Comparison of ENCODE assay signal across 20 cellular contexts in the genomic region with DNA sequence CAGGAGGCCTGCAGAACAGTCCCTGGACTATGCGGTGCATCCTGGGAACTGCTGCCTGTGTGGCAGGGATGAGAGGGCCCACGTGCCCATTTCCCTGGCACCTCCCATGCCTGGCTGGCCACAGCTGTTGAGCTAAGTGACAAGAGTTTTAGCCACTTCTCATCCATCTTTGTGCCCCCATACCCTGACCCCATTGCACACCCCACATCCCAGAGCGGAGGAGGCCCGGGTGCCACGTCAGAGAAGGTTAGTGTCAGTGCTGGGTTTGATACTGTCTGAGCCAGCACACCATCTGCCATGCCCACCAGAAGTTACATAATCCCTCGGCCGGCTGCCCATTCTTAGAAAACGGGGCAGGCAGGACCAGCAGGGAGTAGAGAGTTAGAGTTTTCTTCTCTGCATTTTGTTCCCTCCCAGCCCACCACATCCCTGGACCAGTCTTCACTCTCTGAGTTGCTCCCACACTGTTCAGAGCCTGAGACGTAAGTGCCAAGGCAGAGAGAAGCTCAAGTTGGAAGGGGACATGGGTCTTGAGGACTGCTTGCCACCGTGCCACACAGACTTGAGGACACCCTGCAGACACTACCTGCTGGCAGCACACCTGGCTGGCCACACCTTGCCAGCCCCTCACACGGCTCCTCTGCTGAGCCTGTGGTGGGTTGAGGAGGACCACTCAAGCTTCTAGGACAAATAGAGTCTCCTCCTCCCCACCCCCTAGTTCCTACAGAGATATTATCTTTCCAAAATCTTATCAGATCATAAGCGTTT. TPM values are rescaled to one million over a fixed set of nuclear protein-coding genes. Genes with fewer than 3 reads are reported as not detected.
A peak's percentile ranks its signal among the peaks of the same experiment; 100 is the strongest.
DNase-seq lines count a peak whose midpoint lies in the region; ATAC-seq and TF ChIP-seq lines count a peak whose summit lies in the region.
"Had no signal": no experiment of that assay in that cellular context is flagged by ENCODE, and none has a peak within 500 bp of the region (broad histone marks: within the 10 kb centered on the region; RNA-seq: fewer than 3 reads in every experiment).

No MANE protein-coding gene starts in this region.

- ATAC-seq in heart right ventricle, result no peak
- ATAC-seq in upper lobe of right lung, result no peak
- no peak for ATAC-seq in GM18502 (IDR thresholded peaks at IDR 0.05; ENCODE audit: poor library complexity, unreplicated experiment)
- ATAC-seq in HG02970 (IDR thresholded peaks at IDR 0.05; ENCODE audit: low FRiP score, unreplicated experiment), result no peak
- ATAC-seq: A549 had no signal

- H3K4me3 Mint-ChIP-seq in chondrocyte (ENCODE audit: unreplicated experiment), result no peak overlapping the region
- H3K4me3 Mint-ChIP-seq: activated naive CD4-positive, alpha-beta T cell treated with anti-CD3 and anti-CD28 coated beads for 36 hours had no signal

- H3K9me3 ChIP-seq in cardiac muscle cell (ENCODE audit: low read depth), result no peaks in the 10 kb centered on the region
- H3K9me3 ChIP-seq in heart right ventricle, result no peaks in the 10 kb centered on the region
- no peaks in the 10 kb centered on the region for H3K9me3 ChIP-seq in upper lobe of right lung
- H3K9me3 ChIP-seq: A549; BLaER1 treated with 17β-estradiol and CSF1 and Interleukin-3, amounts not matched to agents 10 nM and 100 nM; prostate gland; tibial nerve had no signal

- no peaks in the 10 kb centered on the region for H3K27me3 Mint-ChIP-seq in chondrocyte (ENCODE audit: low read depth)

- no peaks in the 10 kb centered on the region for H3K36me3 Mint-ChIP-seq in chondrocyte (ENCODE audit: low read depth)

- H3K27ac ChIP-seq in cardiac muscle cell, result peak overlapping the region; percentile 25
- H3K27ac ChIP-seq in heart right ventricle, result no peak overlapping the region
- H3K27ac ChIP-seq in upper lobe of right lung, result no peak overlapping the region
- H3K27ac ChIP-seq: A549; BLaER1 treated with 17β-estradiol and CSF1 and Interleukin-3, amounts not matched to agents 10 nM and 100 nM; epithelial cell of prostate; prostate gland; RWPE1; tibial nerve had no signal

- no peaks in the 10 kb centered on the region for H3K9me3 Mint-ChIP-seq in chondrocyte (ENCODE audit: low read depth)
- H3K9me3 Mint-ChIP-seq: activated naive CD4-positive, alpha-beta T cell treated with anti-CD3 and anti-CD28 coated beads for 36 hours had no signal

- DNase-seq in cardiac muscle cell (ENCODE audit: low read depth in 1 of 2, low spot score in 1 of 2), result no peak
- no peak for DNase-seq in heart right ventricle
- DNase-seq in chondrocyte (ENCODE audit: low spot score), result peak; percentile 60
- peak; percentile 67 for DNase-seq in occipital lobe (lab: John Stamatoyannopoulos, UW)
- DNase-seq in upper lobe of right lung, result peak; percentile 53
- no peak for DNase-seq in DMS53 (lab: John Stamatoyannopoulos, UW)
- DNase-seq: activated CD4-positive, alpha-beta T cell treated with anti-CD3 and anti-CD28 coated beads, Interleukin-2, amount 50 U/mL, for 48 hours; activated naive CD4-positive, alpha-beta T cell treated with anti-CD3 and anti-CD28 coated beads for 36 hours; dermis blood vessel endothelial cell; Karpas-422; NK-92 treated with Interleukin-12 subunit alpha and Interleukin-12 subunit beta, amount 100 ng/mL, for 24 hours; stimulated activated CD4-positive, alpha-beta T cell treated with anti-CD3 and anti-CD28 coated beads, Interleukin-12 subunit alpha, Interleukin-12 subunit beta, amount 100 ng/mL, for 4 hours had no signal

- TF ChIP-seq CTCF in cardiac muscle cell (IDR thresholded peaks at IDR 0.05; ENCODE audit: low read depth, low read length) (no peak), heart right ventricle (IDR thresholded peaks at IDR 0.05) (no peak), chondrocyte (IDR thresholded peaks at IDR 0.05) (no peak), upper lobe of right lung (IDR thresholded peaks at IDR 0.05) (no peak)

- H3K4me3 ChIP-seq in cardiac muscle cell (no peak overlapping the region), heart right ventricle (no peak overlapping the region), upper lobe of right lung (no peak overlapping the region)
- H3K4me3 ChIP-seq: A549; BLaER1 treated with 17β-estradiol and CSF1 and Interleukin-3, amounts not matched to agents 10 nM and 100 nM; prostate gland; tibial nerve had no signal

- intact Hi-C loops in heart right ventricle (cut with DNase I), result no loop called here
- intact Hi-C loops in upper lobe of right lung (cut with DNase I), result no loop called here

- H3K27me3 ChIP-seq in cardiac muscle cell (no peaks in the 10 kb centered on the region), heart right ventricle (no peaks in the 10 kb centered on the region), upper lobe of right lung (no peaks in the 10 kb centered on the region)
- H3K27me3 ChIP-seq: BLaER1 treated with 17β-estradiol and CSF1 and Interleukin-3, amounts not matched to agents 10 nM and 100 nM; tibial nerve had no signal

- no peak overlapping the region for H3K27ac Mint-ChIP-seq in chondrocyte (ENCODE audit: unreplicated experiment)
- H3K27ac Mint-ChIP-seq: activated naive CD4-positive, alpha-beta T cell treated with anti-CD3 and anti-CD28 coated beads for 36 hours had no signal

- H3K36me3 ChIP-seq in cardiac muscle cell, result no peaks in the 10 kb centered on the region
- H3K36me3 ChIP-seq in heart right ventricle, result peaks cover 0 to 4% (median 0%) of the 10 kb centered on the region in 9 donors
- H3K36me3 ChIP-seq in upper lobe of right lung, result no peaks in the 10 kb centered on the region
- H3K36me3 ChIP-seq: BLaER1 treated with 17β-estradiol and CSF1 and Interleukin-3, amounts not matched to agents 10 nM and 100 nM; prostate gland; tibial nerve had no signal

- H3K4me1 Mint-ChIP-seq in chondrocyte (ENCODE audit: low read depth), result peaks cover 33% of the 10 kb centered on the region

- WGBS in heart right ventricle, 2 donors, result 74 to 79% methylated on average over 12 of the region's 12 CpGs

- H3K4me1 ChIP-seq in cardiac muscle cell (ENCODE audit: low read depth) (peaks cover 63% of the 10 kb centered on the region), heart right ventricle (peaks cover 3 to 61% (median 39%) of the 10 kb centered on the region in 9 donors), upper lobe of right lung (peaks cover 3% of the 10 kb centered on the region)
- H3K4me1 ChIP-seq: A549, prostate gland had no signal

RNA-seq across cellular contexts. Expression of a gene that starts 13.1 kb away (rescaled TPM):
- 112 and 172 TPM in 2 replicates for total RNA-seq in cardiac muscle cell
- 73.3 and 98.3 TPM in 2 replicates for polyA plus RNA-seq in cardiac muscle cell
- 10 to 100 TPM in 9 of 10 donors, 1 to 10 TPM in 1; 9.0 to 20.6 (median 12.5) TPM for total RNA-seq in heart right ventricle
- polyA plus RNA-seq in heart right ventricle, result 1 to 10 TPM; 3.3 to 5.9 TPM
- 36.4 to 61.1 TPM (median 57.9 TPM) in 3 replicates for total RNA-seq in chondrocyte
- total RNA-seq in occipital lobe, result 3.9 TPM
- total RNA-seq in upper lobe of right lung, result 16.0 TPM

Comparison
In these comparisons a context has a peak if more than half of its experiments do, and no peak if none do; other contexts are left out.
1. DNase-seq: peak in chondrocyte (single experiment), occipital lobe (single experiment) and upper lobe of right lung (single experiment); none in cardiac muscle cell (0 of 2), heart right ventricle (0 of 2) and DMS53 (single experiment).